Comparison of ENCODE assay signal across 29 cellular contexts in the genomic region with DNA sequence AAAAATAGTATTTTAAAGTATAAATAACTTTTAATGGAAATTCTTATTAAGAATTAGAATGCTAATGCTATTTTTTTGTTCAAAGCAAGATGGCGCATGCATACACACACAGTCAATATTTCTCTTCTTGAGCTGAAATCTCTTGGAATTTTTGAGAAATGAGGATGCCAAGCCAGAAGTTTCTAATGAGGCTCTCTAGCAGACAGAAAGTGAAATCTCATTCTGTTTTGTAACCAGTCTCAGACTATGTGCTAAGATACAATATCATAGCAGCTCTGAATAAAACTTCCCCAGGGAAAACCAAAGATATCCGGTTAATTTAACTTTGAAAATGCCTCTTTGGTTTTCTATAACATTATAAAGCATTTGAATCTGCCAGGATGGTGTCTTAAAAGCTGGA.
DNase-seq lines count a peak whose midpoint lies in the region; ATAC-seq and TF ChIP-seq lines count a peak whose summit lies in the region.
"Had no signal": no experiment of that assay in that cellular context is flagged by ENCODE, and none has a peak within 500 bp of the region (broad histone marks: within the 10 kb centered on the region; RNA-seq: fewer than 3 reads in every experiment).

No MANE protein-coding gene starts in this region.

- CTCF ChIA-PET in GM10248 (lab: Yijun Ruan, JAX): interaction anchor here (0.7 to 1.0 kb wide), 2 partner anchors 10 to 14 kb away, joined by 3 to 4 read pairs; no protein-coding TSS in a partner anchor

- DNase-seq in AG20443 (ENCODE audit: low spot score) (peak; percentile 27), cardiac fibroblast (ENCODE audit: low read depth in 2 of 2) (peak; percentile 22 to 52), left ventricle myocardium inferior (no peak), sciatic nerve (ENCODE audit: low spot score) (no peak), endothelial cell (ENCODE audit: low spot score) (no peak), head of caudate nucleus (no peak), GM10248 (ENCODE audit: extremely low spot score) (no peak)
- DNase-seq: BE2C; CD8-positive, alpha-beta memory T cell; DMS 273 treated with DMSO at 0.1 percent for 48 hours; DMS79 treated with DMSO at 0.1 percent for 48 hours; GF-D8; GM23248; H7; Kasumi-1; NCI-H1092 treated with DMSO at 0.1 percent for 48 hours; NCI-H1436; NCI-H187; NCI-H2081 treated with DMSO at 0.1 percent for 48 hours; NCI-H2171; NCI-H226; NCI-H510A; NCI-H69; RPMI8226; SHP77 treated with DMSO at 0.1 percent for 48 hours had no signal

- no peaks in the 10 kb centered on the region for H3K27me3 ChIP-seq in left ventricle myocardium inferior (ENCODE audit: low read depth)
- H3K27me3 ChIP-seq: BE2C had no signal

- H3K4me3 ChIP-seq in cardiac fibroblast (replicated peaks in 1 of 2; ENCODE audit: low read depth in 2 of 2, low read length in 2 of 2) (no peak overlapping the region), left ventricle myocardium inferior (no peak overlapping the region)
- H3K4me3 ChIP-seq: A549, GM23248, K562 had no signal

- no peaks in the 10 kb centered on the region for H3K36me3 Mint-ChIP-seq in endothelial cell (ENCODE audit: low read depth, unreplicated experiment)
- H3K36me3 Mint-ChIP-seq: CD14-positive monocyte had no signal

- no peaks in the 10 kb centered on the region for H3K9me3 Mint-ChIP-seq in endothelial cell (ENCODE audit: unreplicated experiment)

- POLR2A ChIA-PET in GM10248 (lab: Yijun Ruan, JAX): no interaction called here

- H3K27me3 Mint-ChIP-seq in endothelial cell (ENCODE audit: unreplicated experiment): no peaks in the 10 kb centered on the region

- H3K4me1 ChIP-seq in left ventricle myocardium inferior: no peaks in the 10 kb centered on the region
- H3K4me1 ChIP-seq: A549, BE2C had no signal

- H3K9me3 ChIP-seq in left ventricle myocardium inferior (replicated peaks): peaks cover 3% of the 10 kb centered on the region
- H3K9me3 ChIP-seq: A549, BE2C had no signal

- H3K27ac Mint-ChIP-seq in endothelial cell (ENCODE audit: unreplicated experiment): no peak overlapping the region
- H3K27ac Mint-ChIP-seq: CD14-positive monocyte; CD8-positive, alpha-beta memory T cell had no signal

- intact Hi-C loops in left ventricle myocardium inferior (cut with micrococcal nuclease): no loop called here
- intact Hi-C loops in sciatic nerve (cut with DNase I): no loop called here
- intact Hi-C loops in head of caudate nucleus (cut with DNase I): no loop called here

- H3K4me1 Mint-ChIP-seq in endothelial cell (ENCODE audit: unreplicated experiment): peaks cover 4% of the 10 kb centered on the region
- H3K4me1 Mint-ChIP-seq: CD14-positive monocyte; CD8-positive, alpha-beta memory T cell had no signal

- TF ChIP-seq CTCF in cardiac fibroblast (IDR thresholded peaks at IDR 0.05; ENCODE audit: low read depth, low read length): no peak
- TF ChIP-seq CTCF in left ventricle myocardium inferior (IDR thresholded peaks at IDR 0.05; ENCODE audit: borderline replicate concordance): no peak
- no peak for TF ChIP-seq CTCF in endothelial cell (IDR thresholded peaks at IDR 0.05; ENCODE audit: unreplicated experiment)
- TF ChIP-seq CTCF in GM10248 (IDR thresholded peaks at IDR 0.05; ENCODE audit: control extremely low read depth, extremely low read depth, low read depth, missing control alignments): no peak

- no peak overlapping the region for H3K4me3 Mint-ChIP-seq in endothelial cell (ENCODE audit: unreplicated experiment)
- H3K4me3 Mint-ChIP-seq: CD14-positive monocyte; CD8-positive, alpha-beta memory T cell had no signal

- peak overlapping the region; percentile 7 for H3K27ac ChIP-seq in left ventricle myocardium inferior (replicated peaks)
- H3K27ac ChIP-seq: A549, GM23248 had no signal

- H3K36me3 ChIP-seq in left ventricle myocardium inferior: no peaks in the 10 kb centered on the region
- H3K36me3 ChIP-seq: BE2C had no signal

- ATAC-seq in sciatic nerve: peak; percentile 85
- no peak for ATAC-seq in HG02938 (IDR thresholded peaks at IDR 0.05; ENCODE audit: unreplicated experiment)
- ATAC-seq: A549, K562 had no signal

Comparison
In these comparisons a context has a peak if more than half of its experiments do, and no peak if none do; other contexts are left out.
1. DNase-seq: peak in AG20443 (single experiment) and cardiac fibroblast (2 of 2); none in left ventricle myocardium inferior (single experiment), sciatic nerve (single experiment), endothelial cell (single experiment), head of caudate nucleus (0 of 42) and GM10248 (single experiment).